ENCODE assay signal across 1 cellular context in the genomic region with DNA sequence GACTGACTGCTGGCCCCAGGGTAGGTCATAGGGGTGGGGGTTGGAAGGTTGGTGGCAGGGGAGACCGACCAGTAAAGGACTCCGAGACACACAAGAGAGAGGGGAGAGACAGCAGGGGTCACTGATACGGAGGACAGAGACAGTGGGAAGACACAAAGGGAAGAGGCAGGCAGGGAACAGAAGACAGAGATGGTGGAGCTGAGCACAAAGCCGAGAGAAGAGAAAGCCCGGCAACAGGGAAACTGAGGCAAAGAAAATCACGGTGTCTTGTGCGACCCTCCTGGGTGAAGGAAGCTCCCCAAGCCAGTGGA.
TF ChIP-seq lines count a peak whose summit lies in the region.

No MANE protein-coding gene starts in this region.

TF ChIP-seq in H1, 55 proteins besides CTCF, POLR2A, EP300 and RAD21:
- no peak for TF ChIP-seq RNF2 (IDR thresholded peaks at IDR 0.05; ENCODE audit: borderline replicate concordance, low read depth, low read length, missing control alignments, poor library complexity, severe bottlenecking)
- TF ChIP-seq TAF7 (optimal IDR thresholded peaks at IDR 0.05; ENCODE audit: borderline replicate concordance, low read depth, low read length), result no peak
- no peak for TF ChIP-seq RBBP5 (IDR thresholded peaks at IDR 0.05; ENCODE audit: borderline replicate concordance, low read depth, low read length)
- TF ChIP-seq TEAD4 (IDR thresholded peaks at IDR 0.05; ENCODE audit: low read depth, low read length), result no peak
- TF ChIP-seq ZNF274 (IDR thresholded peaks at IDR 0.05; ENCODE audit: borderline replicate concordance, extremely low read depth, low read length), result no peak
- TF ChIP-seq, protein P1, sequence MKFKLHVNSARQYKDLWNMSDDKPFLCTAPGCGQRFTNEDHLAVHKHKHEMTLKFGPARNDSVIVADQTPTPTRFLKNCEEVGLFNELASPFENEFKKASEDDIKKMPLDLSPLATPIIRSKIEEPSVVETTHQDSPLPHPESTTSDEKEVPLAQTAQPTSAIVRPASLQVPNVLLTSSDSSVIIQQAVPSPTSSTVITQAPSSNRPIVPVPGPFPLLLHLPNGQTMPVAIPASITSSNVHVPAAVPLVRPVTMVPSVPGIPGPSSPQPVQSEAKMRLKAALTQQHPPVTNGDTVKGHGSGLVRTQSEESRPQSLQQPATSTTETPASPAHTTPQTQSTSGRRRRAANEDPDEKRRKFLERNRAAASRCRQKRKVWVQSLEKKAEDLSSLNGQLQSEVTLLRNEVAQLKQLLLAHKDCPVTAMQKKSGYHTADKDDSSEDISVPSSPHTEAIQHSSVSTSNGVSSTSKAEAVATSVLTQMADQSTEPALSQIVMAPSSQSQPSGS (IDR thresholded peaks at IDR 0.05; ENCODE audit: low read length), result no peak
- TF ChIP-seq CBX8 (IDR thresholded peaks at IDR 0.05; ENCODE audit: borderline replicate concordance, low read depth, low read length), result no peak
- no peak for TF ChIP-seq SIN3A (conservative IDR thresholded peaks at IDR 0.05 in 1 of 2, IDR thresholded peaks at IDR 0.05 in 1 of 2; ENCODE audit: low read depth in 1 of 2, low read length in 2 of 2)
- no peak for TF ChIP-seq EGR1 (IDR thresholded peaks at IDR 0.05; ENCODE audit: borderline replicate concordance, low read depth, low read length)
- no peak for TF ChIP-seq NRF1 (IDR thresholded peaks at IDR 0.05; ENCODE audit: low read depth, low read length)
- TF ChIP-seq JUND (IDR thresholded peaks at IDR 0.05; ENCODE audit: low read length), result no peak
- no peak for TF ChIP-seq POU5F1 (IDR thresholded peaks at IDR 0.05; ENCODE audit: low read depth, low read length)
- no peak for TF ChIP-seq KDM1A (IDR thresholded peaks at IDR 0.05; ENCODE audit: borderline replicate concordance, low read length)
- TF ChIP-seq SP1 (IDR thresholded peaks at IDR 0.05; ENCODE audit: low read depth, low read length), result no peak
- TF ChIP-seq ASH2L (IDR thresholded peaks at IDR 0.05; ENCODE audit: low read length), result no peak
- no peak for TF ChIP-seq EZH2 (IDR thresholded peaks at IDR 0.05; ENCODE audit: low read depth, low read length, severe bottlenecking)
